Comparison of ENCODE assay signal across 22 cellular contexts in the genomic region with DNA sequence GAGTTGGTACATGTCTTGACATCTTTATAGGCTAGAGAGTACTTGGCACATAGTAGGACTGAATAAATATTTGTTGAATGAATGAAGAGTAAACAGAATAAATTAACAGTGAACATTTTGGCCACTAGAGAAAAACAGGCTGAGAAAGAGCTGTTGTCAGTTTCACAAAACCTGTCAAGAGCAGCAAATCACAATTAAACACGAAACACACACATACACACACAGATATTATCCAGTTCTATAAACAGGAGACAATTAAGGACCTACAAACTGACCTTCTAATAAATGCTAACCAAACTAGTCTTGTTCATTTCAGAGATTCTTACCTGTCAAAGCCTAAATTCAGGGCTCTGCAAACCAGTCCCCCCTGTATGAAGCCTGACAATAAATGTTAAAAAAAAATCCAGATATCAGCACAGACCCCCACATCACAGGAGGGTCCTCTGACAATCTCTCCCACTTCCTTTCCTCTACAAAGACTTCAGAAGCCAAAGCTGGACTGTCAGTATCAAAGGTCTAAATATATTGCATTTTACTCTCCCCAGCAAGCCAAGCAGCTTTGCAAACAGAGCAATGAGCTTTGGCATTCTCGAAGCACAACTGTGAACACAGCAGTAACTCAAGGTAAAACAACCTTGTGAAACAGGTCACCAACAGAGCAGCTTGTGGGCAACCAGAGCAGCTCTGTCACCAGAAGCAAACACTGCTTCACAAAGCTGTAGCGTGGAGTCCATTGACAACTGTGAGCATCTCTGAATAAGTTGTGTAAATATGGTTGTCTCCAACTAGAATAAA.
A peak's percentile ranks its signal among the peaks of the same experiment; 100 is the strongest.
DNase-seq lines count a peak whose midpoint lies in the region; ATAC-seq, FAIRE-seq and TF ChIP-seq lines count a peak whose summit lies in the region.
"Had no signal": no experiment of that assay in that cellular context is flagged by ENCODE, and none has a peak within 500 bp of the region (broad histone marks: within the 10 kb centered on the region; RNA-seq: fewer than 3 reads in every experiment).

No MANE protein-coding gene starts in this region.

- BruUV-seq in HepG2 (replicated peaks; lab: Mats Ljungman, UMichigan): no TSS peak

- H3K4me1 Mint-ChIP-seq in osteocyte (ENCODE audit: unreplicated experiment): peaks cover 21% of the 10 kb centered on the region

- TF ChIP-seq CTCF in coronary artery (IDR thresholded peaks at IDR 0.05) (no peak), HepG2 (CRISPR knock-in tag; IDR thresholded peaks at IDR 0.05) (no peak), osteocyte (IDR thresholded peaks at IDR 0.05) (no peak)

- H3K4me3 ChIP-seq in coronary artery (no peak overlapping the region), HepG2 (replicated peaks in 1 of 3; ENCODE audit: insufficient read depth in 1 of 3, low read depth in 2 of 3, low read length in 3 of 3) (no peak overlapping the region)
- H3K4me3 ChIP-seq: A549 had no signal

- no peak overlapping the region for H3K9ac ChIP-seq in HepG2 (ENCODE audit: insufficient read depth, low read depth, low read length)

- POLR2A ChIA-PET in HepG2 (lab: Yijun Ruan, JAX): no interaction called here

- intact Hi-C loops in HepG2 (cut with micrococcal nuclease; ENCODE audit: unreplicated experiment): no loop called here

- H4K20me1 ChIP-seq in HepG2 (ENCODE audit: insufficient read depth, low read length): no peaks in the 10 kb centered on the region

- ATAC-seq in HepG2 (peak; percentile 85), HG02763 (IDR thresholded peaks at IDR 0.05; ENCODE audit: unreplicated experiment) (no peak)
- ATAC-seq: A549, HCT116 had no signal

- 0 out of 5 replicates have a peak, but pooled peaks cover 0 to 3% of the 10 kb centered on the region in 2 experiments for H3K27me3 ChIP-seq in HepG2 (ENCODE audit: control insufficient read depth in 1 of 2, insufficient read depth in 2 of 2, low read length in 2 of 2)

- TF ChIP-seq RAD21 in HepG2 (CRISPR knock-in tag; IDR thresholded peaks at IDR 0.05): no peak

- H3K27ac ChIP-seq in coronary artery: no peak overlapping the region
- H3K27ac ChIP-seq in HepG2 (ENCODE audit: extremely low read length, insufficient read depth, low read length): no peak overlapping the region
- H3K27ac ChIP-seq: 22Rv1, C4-2B had no signal

- TF ChIP-seq POLR2A in HepG2 (IDR thresholded peaks at IDR 0.05; ENCODE audit: insufficient read depth in 1 of 2, low read depth in 2 of 2, low read length in 2 of 2): no peak

- H3K4me1 ChIP-seq in HepG2 (ENCODE audit: insufficient read depth, low read length): no peaks in the 10 kb centered on the region
- H3K4me1 ChIP-seq: Caco-2 had no signal

- H3K9me3 Mint-ChIP-seq in osteocyte (ENCODE audit: unreplicated experiment): peaks cover 11% of the 10 kb centered on the region
- H3K9me3 Mint-ChIP-seq: CD4-positive, alpha-beta T cell had no signal

- no peaks in the 10 kb centered on the region for H3K9me3 ChIP-seq in HepG2 (ENCODE audit: low read length)
- H3K9me3 ChIP-seq: A549, Caco-2 had no signal

- no peaks in the 10 kb centered on the region for H3K79me2 ChIP-seq in HepG2 (ENCODE audit: insufficient read depth, low read length)

- WGBS in HepG2 (ENCODE audit: low lambda C conversion rate): 0% methylated on average over 3 of the region's 3 CpGs

- no peak overlapping the region for H3K4me3 Mint-ChIP-seq in osteocyte (ENCODE audit: unreplicated experiment)
- H3K4me3 Mint-ChIP-seq: CD4-positive, alpha-beta T cell had no signal

- FAIRE-seq in HepG2 (lab: Jason Lieb, UNC): peak; percentile 36
- FAIRE-seq: A549, D721Med, HTR-8/SVneo had no signal

- H3K36me3 Mint-ChIP-seq in osteocyte (ENCODE audit: unreplicated experiment): no peaks in the 10 kb centered on the region

- H2AFZ ChIP-seq in HepG2 (ENCODE audit: low read length): no peak overlapping the region

- no peak overlapping the region for H3K4me2 ChIP-seq in HepG2 (ENCODE audit: low read depth, low read length)
- H3K4me2 ChIP-seq: A549 had no signal

- CTCF ChIA-PET in HepG2 (lab: Yijun Ruan, JAX; ENCODE audit: low intra/inter-chr PET ratio, low total read pairs): no interaction called here

- peaks cover 17% of the 10 kb centered on the region for H3K27me3 Mint-ChIP-seq in osteocyte (ENCODE audit: unreplicated experiment)

- TF ChIP-seq EP300 in HepG2 (IDR thresholded peaks at IDR 0.05; ENCODE audit: low read depth in 2 of 2, low read length in 2 of 2) (no peak), HepG2 (CRISPR knock-in tag; IDR thresholded peaks at IDR 0.05; ENCODE audit: borderline replicate concordance) (no peak)

- H3K36me3 ChIP-seq in HepG2 (replicated peaks in 1 of 2; ENCODE audit: control insufficient read depth in 1 of 2, insufficient read depth in 2 of 2, low read length in 2 of 2): no peaks in the 10 kb centered on the region

- DNase-seq in G401 (ENCODE audit: low spot score): peak; percentile 47
- peak; percentile 19 for DNase-seq in coronary artery (ENCODE audit: low spot score)
- no peak for DNase-seq in HepG2 (ENCODE audit: low spot score)
- no peak for DNase-seq in osteocyte (ENCODE audit: extremely low spot score, unreplicated experiment)
- DNase-seq in DMS 273 (lab: John Stamatoyannopoulos, UW; ENCODE audit: unreplicated experiment): no peak
- no peak for DNase-seq in HUDEP-2 (lab: John Stamatoyannopoulos, UW; ENCODE audit: unreplicated experiment in 76 of 76)
- no peak for DNase-seq in OCI-M2 (lab: John Stamatoyannopoulos, UW; ENCODE audit: unreplicated experiment)
- DNase-seq: AML-193; CD4-positive, alpha-beta T cell; DMS153; DMS79; GF-D8; GOT3; H7 had no signal

- in situ Hi-C loops in G401 (cut with HindIII; ENCODE audit: low sequenced_read_pairs): no loop called here
- in situ Hi-C loops in HepG2 (cut with HindIII; ENCODE audit: extremely low pct_ligation_motif_present, low pct_unique_long_range_greater_than_20kb): no loop called here

- peak overlapping the region; percentile 21 for H3K27ac Mint-ChIP-seq in osteocyte (ENCODE audit: unreplicated experiment)
- H3K27ac Mint-ChIP-seq: CD4-positive, alpha-beta T cell had no signal

TF ChIP-seq in HepG2, 621 proteins besides CTCF, POLR2A, EP300 and RAD21:
- TF ChIP-seq SYNCRIP (IDR thresholded peaks at IDR 0.05; ENCODE audit: insufficient read depth, low read depth, low read length) (no peak), SMAD1 (CRISPR knock-in tag; IDR thresholded peaks at IDR 0.05; ENCODE audit: borderline replicate concordance, low read depth) (no peak), ZSCAN31 (CRISPR knock-in tag; IDR thresholded peaks at IDR 0.05; ENCODE audit: low read depth) (no peak), KDM4B (CRISPR knock-in tag; IDR thresholded peaks at IDR 0.05) (no peak)

Comparison
In these comparisons a context has a peak if more than half of its experiments do, and no peak if none do; other contexts are left out.
1. DNase-seq: peak in G401 (single experiment) and coronary artery (single experiment); none in HepG2 (single experiment), osteocyte (single experiment), DMS 273 (single experiment), HUDEP-2 (0 of 76) and OCI-M2 (single experiment).